Comparison of ENCODE assay signal across 18 cellular contexts in the genomic region with DNA sequence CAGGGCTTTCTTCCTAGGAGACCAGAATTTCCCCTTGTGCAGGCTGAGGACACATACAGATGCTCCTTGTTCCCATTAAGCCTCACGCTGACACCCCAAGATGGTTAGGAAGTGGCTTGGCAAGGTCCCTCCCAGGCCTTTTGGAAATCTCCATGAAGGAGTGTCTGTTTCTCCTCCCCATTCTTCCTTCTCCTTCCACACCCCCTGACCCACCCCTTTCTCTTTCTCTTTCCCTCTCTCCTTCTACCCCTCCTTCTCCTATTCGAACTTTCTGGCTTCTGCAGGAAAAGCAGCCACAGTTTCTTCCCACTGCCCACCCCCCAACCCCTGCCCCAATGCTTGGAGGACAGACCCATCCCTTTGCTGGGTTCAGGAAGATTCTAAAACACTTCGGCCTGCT.
A peak's percentile ranks its signal among the peaks of the same experiment; 100 is the strongest.
DNase-seq lines count a peak whose midpoint lies in the region; ATAC-seq and TF ChIP-seq lines count a peak whose summit lies in the region.
"Had no signal": no experiment of that assay in that cellular context is flagged by ENCODE, and none has a peak within 500 bp of the region (broad histone marks: within the 10 kb centered on the region; RNA-seq: fewer than 3 reads in every experiment).

No MANE protein-coding gene starts in this region.

- no peaks in the 10 kb centered on the region for H3K9me3 Mint-ChIP-seq in naive thymus-derived CD8-positive, alpha-beta T cell
- H3K9me3 Mint-ChIP-seq: activated B cell treated with CpG ODN at 0.5 μM for 24 hours; activated CD8-positive, alpha-beta T cell treated with anti-CD3 and anti-CD28 coated beads for 36 hours; CD4-positive, CD25-positive, alpha-beta regulatory T cell; immature natural killer cell; T-helper 2 cell treated with Interferon-gamma antibody and Interleukin-4, amounts not matched to agents 5 μg/mL and 100 μg/mL, for 36 hours had no signal

- peaks cover 0 to 12% (median 3%) of the 10 kb centered on the region in 5 donors for H3K27me3 Mint-ChIP-seq in naive thymus-derived CD8-positive, alpha-beta T cell
- H3K27me3 Mint-ChIP-seq: activated B cell treated with CpG ODN at 0.5 μM for 24 hours had no signal

- ATAC-seq in Right ventricle myocardium superior (ENCODE audit: poor library complexity): peak; percentile 32
- peak in 1 of 2 donors; percentile 22 for ATAC-seq in lower lobe of right lung
- ATAC-seq in naive thymus-derived CD8-positive, alpha-beta T cell: no peak
- ATAC-seq in foreskin keratinocyte: no peak
- ATAC-seq: activated CD8-positive, alpha-beta T cell treated with anti-CD3 and anti-CD28 coated beads for 36 hours had no signal

- H3K4me1 ChIP-seq in lower lobe of right lung (no peaks in the 10 kb centered on the region), stomach smooth muscle (ENCODE audit: control insufficient read depth, insufficient read depth, low read length) (no peaks in the 10 kb centered on the region), foreskin keratinocyte (peaks cover 12% of the 10 kb centered on the region)

- H3K27ac Mint-ChIP-seq in naive thymus-derived CD8-positive, alpha-beta T cell: no peak overlapping the region
- H3K27ac Mint-ChIP-seq: activated B cell treated with CpG ODN at 0.5 μM for 24 hours; activated CD8-positive, alpha-beta T cell treated with anti-CD3 and anti-CD28 coated beads for 36 hours; CD4-positive, CD25-positive, alpha-beta regulatory T cell; immature natural killer cell; T-helper 2 cell treated with Interferon-gamma antibody and Interleukin-4, amounts not matched to agents 5 μg/mL and 100 μg/mL, for 36 hours had no signal

- H3K27me3 ChIP-seq in lower lobe of right lung (ENCODE audit: low read depth) (no peaks in the 10 kb centered on the region), stomach smooth muscle (ENCODE audit: control insufficient read depth in 1 of 2, insufficient read depth in 2 of 2, low read length in 2 of 2) (no peaks in the 10 kb centered on the region), foreskin keratinocyte (no peaks in the 10 kb centered on the region)

- intact Hi-C loops in Right ventricle myocardium superior (cut with DNase I): loop anchor here (1.0 kb wide), 1 partner anchor 83 kb away; no protein-coding TSS in a partner anchor
- intact Hi-C loops in lower lobe of right lung (cut with DNase I): no loop called here

- POLR2A ChIA-PET in naive thymus-derived CD8-positive, alpha-beta T cell (lab: Charles Lee): no interaction called here

- H3K4me3 ChIP-seq in lower lobe of right lung (peak overlapping the region; percentile 30), stomach smooth muscle (ENCODE audit: low read length in 2 of 2) (peak overlapping the region; percentile 16 to 44)
- H3K4me3 ChIP-seq: lung, SK-N-MC had no signal

- H3K9me3 ChIP-seq in lower lobe of right lung: no peaks in the 10 kb centered on the region
- no peaks in the 10 kb centered on the region for H3K9me3 ChIP-seq in stomach smooth muscle (ENCODE audit: control insufficient read depth in 2 of 2, low read length in 2 of 2)

- no peaks in the 10 kb centered on the region for H3K36me3 Mint-ChIP-seq in naive thymus-derived CD8-positive, alpha-beta T cell
- H3K36me3 Mint-ChIP-seq: CD4-positive, CD25-positive, alpha-beta regulatory T cell; immature natural killer cell had no signal

- H3K27ac ChIP-seq in VCaP (peak overlapping the region; percentile 96), lower lobe of right lung (no peak overlapping the region), stomach smooth muscle (ENCODE audit: low read length) (no peak overlapping the region), foreskin keratinocyte (no peak overlapping the region)
- H3K27ac ChIP-seq: SK-N-MC had no signal

- H3K36me3 ChIP-seq in lower lobe of right lung (no peaks in the 10 kb centered on the region), stomach smooth muscle (ENCODE audit: control insufficient read depth in 2 of 2, insufficient read depth in 2 of 2, low read length in 2 of 2) (no peaks in the 10 kb centered on the region)

- H3K4me3 Mint-ChIP-seq in naive thymus-derived CD8-positive, alpha-beta T cell: no peak overlapping the region
- H3K4me3 Mint-ChIP-seq: activated B cell treated with CpG ODN at 0.5 μM for 24 hours; activated CD8-positive, alpha-beta T cell treated with anti-CD3 and anti-CD28 coated beads for 36 hours; CD4-positive, CD25-positive, alpha-beta regulatory T cell; immature natural killer cell; T-helper 2 cell treated with Interferon-gamma antibody and Interleukin-4, amounts not matched to agents 5 μg/mL and 100 μg/mL, for 36 hours had no signal

- no peak for TF ChIP-seq CTCF in VCaP (conservative IDR thresholded peaks at IDR 0.05)
- no peak for TF ChIP-seq CTCF in lower lobe of right lung (IDR thresholded peaks at IDR 0.05)
- TF ChIP-seq CTCF in foreskin keratinocyte (conservative IDR thresholded peaks at IDR 0.05): no peak

- DNase-seq in Right ventricle myocardium superior (no peak), lower lobe of right lung (no peak), NCI-H82 (lab: John Stamatoyannopoulos, UW) (no peak), pons (ENCODE audit: low spot score) (no peak), foreskin keratinocyte (no peak)
- DNase-seq in naive thymus-derived CD8-positive, alpha-beta T cell: no peak
- DNase-seq: activated B cell treated with CpG ODN at 0.5 μM for 24 hours, activated gamma-delta T cell, activated T-cell treated with anti-CD3 and anti-CD28 coated beads for 4 hours, immature natural killer cell, NCI-H2171 had no signal

- peaks cover 0 to 2% (median 0%) of the 10 kb centered on the region in 4 donors for H3K4me1 Mint-ChIP-seq in naive thymus-derived CD8-positive, alpha-beta T cell
- H3K4me1 Mint-ChIP-seq: activated B cell treated with CpG ODN at 0.5 μM for 24 hours; CD4-positive, CD25-positive, alpha-beta regulatory T cell; immature natural killer cell had no signal

- H3K9ac ChIP-seq in stomach smooth muscle (ENCODE audit: low read length in 2 of 2): no peak overlapping the region
